1 cellular context compared by ENCODE assay signal in the genomic region with DNA sequence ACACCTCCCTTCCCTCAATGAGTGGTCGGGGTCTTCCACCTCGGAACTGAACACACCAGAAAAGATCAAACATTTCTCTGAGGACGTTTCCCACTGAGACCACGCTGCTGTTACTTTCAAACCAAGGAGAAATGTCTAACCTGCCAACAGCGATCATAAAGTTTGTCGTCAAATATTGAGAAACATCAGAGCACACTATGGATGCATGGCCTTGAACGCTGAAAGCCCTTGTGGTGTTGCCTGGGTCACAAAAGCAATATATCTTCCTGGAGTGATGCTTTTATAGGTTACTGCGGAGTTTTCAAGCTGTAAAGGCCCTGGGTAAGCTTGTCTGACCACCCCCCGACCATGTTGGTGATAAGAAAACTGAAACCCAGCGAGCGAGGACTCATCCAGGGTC.
TF ChIP-seq lines count a peak whose summit lies in the region.

No MANE protein-coding gene starts in this region.

TF ChIP-seq in HepG2, 621 proteins besides CTCF, POLR2A, EP300 and RAD21 (continued from another document and continues in another):
- TF ChIP-seq, protein P1, sequence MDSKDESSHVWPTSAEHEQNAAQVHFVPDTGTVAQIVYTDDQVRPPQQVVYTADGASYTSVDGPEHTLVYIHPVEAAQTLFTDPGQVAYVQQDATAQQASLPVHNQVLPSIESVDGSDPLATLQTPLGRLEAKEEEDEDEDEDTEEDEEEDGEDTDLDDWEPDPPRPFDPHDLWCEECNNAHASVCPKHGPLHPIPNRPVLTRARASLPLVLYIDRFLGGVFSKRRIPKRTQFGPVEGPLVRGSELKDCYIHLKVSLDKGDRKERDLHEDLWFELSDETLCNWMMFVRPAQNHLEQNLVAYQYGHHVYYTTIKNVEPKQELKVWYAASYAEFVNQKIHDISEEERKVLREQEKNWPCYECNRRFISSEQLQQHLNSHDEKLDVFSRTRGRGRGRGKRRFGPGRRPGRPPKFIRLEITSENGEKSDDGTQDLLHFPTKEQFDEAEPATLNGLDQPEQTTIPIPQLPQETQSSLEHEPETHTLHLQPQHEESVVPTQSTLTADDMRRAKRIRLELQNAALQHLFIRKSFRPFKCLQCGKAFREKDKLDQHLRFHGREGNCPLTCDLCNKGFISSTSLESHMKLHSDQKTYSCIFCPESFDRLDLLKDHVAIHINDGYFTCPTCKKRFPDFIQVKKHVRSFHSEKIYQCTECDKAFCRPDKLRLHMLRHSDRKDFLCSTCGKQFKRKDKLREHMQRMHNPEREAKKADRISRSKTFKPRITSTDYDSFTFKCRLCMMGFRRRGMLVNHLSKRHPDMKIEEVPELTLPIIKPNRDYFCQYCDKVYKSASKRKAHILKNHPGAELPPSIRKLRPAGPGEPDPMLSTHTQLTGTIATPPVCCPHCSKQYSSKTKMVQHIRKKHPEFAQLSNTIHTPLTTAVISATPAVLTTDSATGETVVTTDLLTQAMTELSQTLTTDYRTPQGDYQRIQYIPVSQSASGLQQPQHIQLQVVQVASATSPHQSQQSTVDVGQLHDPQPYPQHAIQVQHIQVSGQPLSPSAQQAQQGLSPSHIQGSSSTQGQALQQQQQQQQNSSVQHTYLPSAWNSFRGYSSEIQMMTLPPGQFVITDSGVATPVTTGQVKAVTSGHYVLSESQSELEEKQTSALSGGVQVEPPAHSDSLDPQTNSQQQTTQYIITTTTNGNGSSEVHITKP (CRISPR knock-in tag; IDR thresholded peaks at IDR 0.05; ENCODE audit: low read depth) = 0 out of 2 replicates have a peak, but pooled peaks have one; percentile 35
- TF ChIP-seq EZH2 (conservative IDR thresholded peaks at IDR 0.05; ENCODE audit: low read depth, low read length) = no peak
- peak; percentile 90 for TF ChIP-seq BCL6 (CRISPR knock-in tag; IDR thresholded peaks at IDR 0.05)
- no peak for TF ChIP-seq ZNF563 (CRISPR knock-in tag; IDR thresholded peaks at IDR 0.05)
- TF ChIP-seq, protein P2, sequence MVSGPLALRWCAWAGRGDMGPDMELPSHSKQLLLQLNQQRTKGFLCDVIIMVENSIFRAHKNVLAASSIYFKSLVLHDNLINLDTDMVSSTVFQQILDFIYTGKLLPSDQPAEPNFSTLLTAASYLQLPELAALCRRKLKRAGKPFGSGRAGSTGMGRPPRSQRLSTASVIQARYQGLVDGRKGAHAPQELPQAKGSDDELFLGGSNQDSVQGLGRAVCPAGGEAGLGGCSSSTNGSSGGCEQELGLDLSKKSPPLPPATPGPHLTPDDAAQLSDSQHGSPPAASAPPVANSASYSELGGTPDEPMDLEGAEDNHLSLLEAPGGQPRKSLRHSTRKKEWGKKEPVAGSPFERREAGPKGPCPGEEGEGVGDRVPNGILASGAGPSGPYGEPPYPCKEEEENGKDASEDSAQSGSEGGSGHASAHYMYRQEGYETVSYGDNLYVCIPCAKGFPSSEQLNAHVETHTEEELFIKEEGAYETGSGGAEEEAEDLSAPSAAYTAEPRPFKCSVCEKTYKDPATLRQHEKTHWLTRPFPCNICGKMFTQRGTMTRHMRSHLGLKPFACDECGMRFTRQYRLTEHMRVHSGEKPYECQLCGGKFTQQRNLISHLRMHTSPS (CRISPR knock-in tag; IDR thresholded peaks at IDR 0.05; ENCODE audit: low read depth) = 0 out of 2 replicates have a peak, but pooled peaks have one; percentile 4
- TF ChIP-seq ADNP (CRISPR knock-in tag; IDR thresholded peaks at IDR 0.05) = no peak
- TF ChIP-seq RXRA (CRISPR knock-in tag; IDR thresholded peaks at IDR 0.05) = peak; percentile 81; the same call in 1 of the 2 replicates
- TF ChIP-seq ZNF335 (CRISPR knock-in tag; IDR thresholded peaks at IDR 0.05) = 0 out of 2 replicates have a peak, but pooled peaks have one; percentile 60
- peak; percentile 69; the same call in 1 of the 2 replicates for TF ChIP-seq FOXO1 (CRISPR knock-in tag; IDR thresholded peaks at IDR 0.05)
- peak; percentile 74 for TF ChIP-seq FOXA3 (CRISPR knock-in tag; IDR thresholded peaks at IDR 0.05)
- peak; percentile 87 for TF ChIP-seq ZBTB7B (CRISPR knock-in tag; IDR thresholded peaks at IDR 0.05)
- 0 out of 2 replicates have a peak, but pooled peaks have one; percentile 44 for TF ChIP-seq SMAD9 (CRISPR knock-in tag; IDR thresholded peaks at IDR 0.05)
- TF ChIP-seq FOXK1 (CRISPR knock-in tag; IDR thresholded peaks at IDR 0.05; ENCODE audit: borderline replicate concordance, low read depth) = peak; percentile 56; the same call in 1 of the 2 replicates
- peak; percentile 70; the same call in 1 of the 2 replicates for TF ChIP-seq NCOA1 (CRISPR knock-in tag; IDR thresholded peaks at IDR 0.05)
- TF ChIP-seq ARID5B (CRISPR knock-in tag; IDR thresholded peaks at IDR 0.05) = peak; percentile 92
- no peak for TF ChIP-seq FIP1L1 (IDR thresholded peaks at IDR 0.05; ENCODE audit: borderline replicate concordance, insufficient read depth, low read depth, low read length)
- TF ChIP-seq, protein P3, sequence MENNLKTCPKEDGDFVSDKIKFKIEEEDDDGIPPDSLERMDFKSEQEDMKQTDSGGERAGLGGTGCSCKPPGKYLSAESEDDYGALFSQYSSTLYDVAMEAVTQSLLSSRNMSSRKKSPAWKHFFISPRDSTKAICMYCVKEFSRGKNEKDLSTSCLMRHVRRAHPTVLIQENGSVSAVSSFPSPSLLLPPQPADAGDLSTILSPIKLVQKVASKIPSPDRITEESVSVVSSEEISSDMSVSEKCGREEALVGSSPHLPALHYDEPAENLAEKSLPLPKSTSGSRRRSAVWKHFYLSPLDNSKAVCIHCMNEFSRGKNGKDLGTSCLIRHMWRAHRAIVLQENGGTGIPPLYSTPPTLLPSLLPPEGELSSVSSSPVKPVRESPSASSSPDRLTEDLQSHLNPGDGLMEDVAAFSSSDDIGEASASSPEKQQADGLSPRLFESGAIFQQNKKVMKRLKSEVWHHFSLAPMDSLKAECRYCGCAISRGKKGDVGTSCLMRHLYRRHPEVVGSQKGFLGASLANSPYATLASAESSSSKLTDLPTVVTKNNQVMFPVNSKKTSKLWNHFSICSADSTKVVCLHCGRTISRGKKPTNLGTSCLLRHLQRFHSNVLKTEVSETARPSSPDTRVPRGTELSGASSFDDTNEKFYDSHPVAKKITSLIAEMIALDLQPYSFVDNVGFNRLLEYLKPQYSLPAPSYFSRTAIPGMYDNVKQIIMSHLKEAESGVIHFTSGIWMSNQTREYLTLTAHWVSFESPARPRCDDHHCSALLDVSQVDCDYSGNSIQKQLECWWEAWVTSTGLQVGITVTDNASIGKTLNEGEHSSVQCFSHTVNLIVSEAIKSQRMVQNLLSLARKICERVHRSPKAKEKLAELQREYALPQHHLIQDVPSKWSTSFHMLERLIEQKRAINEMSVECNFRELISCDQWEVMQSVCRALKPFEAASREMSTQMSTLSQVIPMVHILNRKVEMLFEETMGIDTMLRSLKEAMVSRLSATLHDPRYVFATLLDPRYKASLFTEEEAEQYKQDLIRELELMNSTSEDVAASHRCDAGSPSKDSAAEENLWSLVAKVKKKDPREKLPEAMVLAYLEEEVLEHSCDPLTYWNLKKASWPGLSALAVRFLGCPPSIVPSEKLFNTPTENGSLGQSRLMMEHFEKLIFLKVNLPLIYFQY (CRISPR knock-in tag; IDR thresholded peaks at IDR 0.05; ENCODE audit: borderline replicate concordance) = peak; percentile 32; the same call in 1 of the 2 replicates
- TF ChIP-seq NFE2L1 (CRISPR knock-in tag; IDR thresholded peaks at IDR 0.05; ENCODE audit: borderline replicate concordance) = no peak
- TF ChIP-seq NCOR1 (IDR thresholded peaks at IDR 0.05; ENCODE audit: borderline replicate concordance, low read length) = peak; percentile 92; the same call in 1 of the 2 replicates
- TF ChIP-seq ZNF205 (CRISPR knock-in tag; IDR thresholded peaks at IDR 0.05) = 0 out of 2 replicates have a peak, but pooled peaks have one; percentile 45
- peak; percentile 62; the same call in 1 of the 2 replicates for TF ChIP-seq MEIS1 (CRISPR knock-in tag; IDR thresholded peaks at IDR 0.05; ENCODE audit: borderline replicate concordance)
- TF ChIP-seq ZNF24 (IDR thresholded peaks at IDR 0.05) = no peak
- peak; percentile 81 for TF ChIP-seq THRA (CRISPR knock-in tag; IDR thresholded peaks at IDR 0.05; ENCODE audit: borderline replicate concordance)
- TF ChIP-seq, protein P4, sequence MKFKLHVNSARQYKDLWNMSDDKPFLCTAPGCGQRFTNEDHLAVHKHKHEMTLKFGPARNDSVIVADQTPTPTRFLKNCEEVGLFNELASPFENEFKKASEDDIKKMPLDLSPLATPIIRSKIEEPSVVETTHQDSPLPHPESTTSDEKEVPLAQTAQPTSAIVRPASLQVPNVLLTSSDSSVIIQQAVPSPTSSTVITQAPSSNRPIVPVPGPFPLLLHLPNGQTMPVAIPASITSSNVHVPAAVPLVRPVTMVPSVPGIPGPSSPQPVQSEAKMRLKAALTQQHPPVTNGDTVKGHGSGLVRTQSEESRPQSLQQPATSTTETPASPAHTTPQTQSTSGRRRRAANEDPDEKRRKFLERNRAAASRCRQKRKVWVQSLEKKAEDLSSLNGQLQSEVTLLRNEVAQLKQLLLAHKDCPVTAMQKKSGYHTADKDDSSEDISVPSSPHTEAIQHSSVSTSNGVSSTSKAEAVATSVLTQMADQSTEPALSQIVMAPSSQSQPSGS (CRISPR knock-in tag; IDR thresholded peaks at IDR 0.05) = 0 out of 2 replicates have a peak, but pooled peaks have one; percentile 41
- TF ChIP-seq ZNF329 (CRISPR knock-in tag; IDR thresholded peaks at IDR 0.05; ENCODE audit: low read depth) = no peak
- TF ChIP-seq TFE3 (CRISPR knock-in tag; IDR thresholded peaks at IDR 0.05) = peak; percentile 43; the same call in 1 of the 2 replicates
- TF ChIP-seq ZNF331 (CRISPR knock-in tag; IDR thresholded peaks at IDR 0.05) = 0 out of 2 replicates have a peak, but pooled peaks have one; percentile 33
- peak; percentile 97 for TF ChIP-seq RARA (CRISPR knock-in tag; IDR thresholded peaks at IDR 0.05)
